In the genomic region with DNA sequence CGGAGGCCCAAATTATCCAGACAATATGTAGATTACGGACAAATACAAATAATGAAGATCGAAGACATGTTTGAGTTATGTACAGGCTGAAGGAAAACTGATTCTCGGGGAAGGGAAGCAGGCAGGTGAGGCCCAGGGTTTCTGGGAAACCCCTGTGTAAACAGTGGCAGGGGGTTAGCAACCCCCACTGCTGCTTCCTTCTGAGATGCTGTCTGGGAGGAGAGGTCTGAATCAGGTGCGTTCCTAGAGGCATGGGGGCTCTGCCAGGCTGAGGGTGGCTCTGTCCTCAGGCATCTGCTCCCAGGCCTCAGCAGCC, we compare ENCODE assay signal across 1 cellular context.
A peak's percentile ranks its signal among the peaks of the same experiment; 100 is the strongest.
TF ChIP-seq lines count a peak whose summit lies in the region.

No MANE protein-coding gene starts in this region.

TF ChIP-seq in HEK293, 187 proteins besides CTCF, POLR2A, EP300 and RAD21 (continued from another document):
- TF ChIP-seq ZNF391 (tag by site-specific recombination; IDR thresholded peaks at IDR 0.05; ENCODE audit: borderline replicate concordance, low read depth) (no peak), ZNF335 (tag by site-specific recombination; conservative IDR thresholded peaks at IDR 0.05) (peak; percentile 86)
